Comparison of ENCODE assay signal across 8 cellular contexts in genomic region chr19:48965033-48965805, GRCh38. TPM values are rescaled to one million over a fixed set of nuclear protein-coding genes. Genes with fewer than 3 reads are reported as not detected.
DNase-seq lines count a peak whose midpoint lies in the region; ATAC-seq and TF ChIP-seq lines count a peak whose summit lies in the region.

Gene FTL, plus strand, starts transcription at chr19:48965309. Its CDS starts 199 bp downstream, at chr19:48965508.

- peaks cover 13% of the 10 kb centered on the region for H3K36me3 ChIP-seq in Caco-2 (ENCODE audit: control insufficient read depth, insufficient read depth, low read length)
- peaks cover 43% of the 10 kb centered on the region for H3K36me3 ChIP-seq in HUES6 (ENCODE audit: control insufficient read depth, insufficient read depth, low read length)
- peaks cover 45% of the 10 kb centered on the region for H3K36me3 ChIP-seq in OCI-LY1 (ENCODE audit: insufficient read depth, low read length)
- H3K36me3 ChIP-seq in endodermal cell (ENCODE audit: control insufficient read depth, insufficient read depth, low read length) = peaks cover 47% of the 10 kb centered on the region
- peaks cover 52% of the 10 kb centered on the region for H3K36me3 ChIP-seq in mesodermal cell (ENCODE audit: control insufficient read depth, insufficient read depth, low read length)

- TF ChIP-seq CTCF in Caco-2 (IDR thresholded peaks at IDR 0.05; ENCODE audit: insufficient read depth in 1 of 2, low read depth in 1 of 2, low read length in 1 of 2, severe bottlenecking in 1 of 2, unreplicated experiment in 1 of 2) (no peak), OCI-LY1 (IDR thresholded peaks at IDR 0.05; ENCODE audit: low read length) (no peak), endodermal cell (conservative IDR thresholded peaks at IDR 0.05) (no peak)

- H3K4me2 ChIP-seq in OCI-LY1 (ENCODE audit: low read length) = peak within 1 kb of the TSS; percentile 98

- ATAC-seq in GM21390 (IDR thresholded peaks at IDR 0.05; ENCODE audit: unreplicated experiment) = peak; percentile 50

- H3K9me2 ChIP-seq in OCI-LY1 (ENCODE audit: low read depth, low read length) = no peaks in the 10 kb centered on the region

- no peaks in the 10 kb centered on the region for H3K9me3 Mint-ChIP-seq in Caco-2 (ENCODE audit: unreplicated experiment)
- H3K9me3 Mint-ChIP-seq in endodermal cell = no peaks in the 10 kb centered on the region

- H3K4me3 ChIP-seq in Caco-2 (ENCODE audit: low read depth, low read length) = peak within 1 kb of the TSS; percentile 95
- H3K4me3 ChIP-seq in HUES6 (ENCODE audit: low read depth, low read length) = peak within 1 kb of the TSS; percentile 96
- H3K4me3 ChIP-seq in OCI-LY1 (ENCODE audit: low read depth, low read length, poor library complexity, severe bottlenecking) = peak within 1 kb of the TSS; percentile 67
- H3K4me3 ChIP-seq in endodermal cell (ENCODE audit: low read length) = peak within 1 kb of the TSS; percentile 84
- peak within 1 kb of the TSS; percentile 90 for H3K4me3 ChIP-seq in mesodermal cell (ENCODE audit: extremely low read depth, insufficient read depth, low read length, poor library complexity, severe bottlenecking)

- intact Hi-C loops in Caco-2 (cut with micrococcal nuclease; ENCODE audit: unreplicated experiment) = no loop called here

- H3K4me3 Mint-ChIP-seq in Caco-2 (ENCODE audit: unreplicated experiment) = peak within 1 kb of the TSS; percentile 96
- H3K4me3 Mint-ChIP-seq in endodermal cell = peak within 1 kb of the TSS; percentile 100

- H3K4me1 Mint-ChIP-seq in Caco-2 (ENCODE audit: low read depth, unreplicated experiment) (peaks cover 40% of the 10 kb centered on the region), endodermal cell (peaks cover 18% of the 10 kb centered on the region)

- no TSS peak for BruUV-seq in Caco-2 (replicated peaks; lab: Mats Ljungman, UMichigan)

- peaks cover 96% of the 10 kb centered on the region for H3K36me3 Mint-ChIP-seq in Caco-2 (ENCODE audit: insufficient read depth, unreplicated experiment)
- H3K36me3 Mint-ChIP-seq in endodermal cell (ENCODE audit: low read depth) = peaks cover 52% of the 10 kb centered on the region

- peaks cover 5% of the 10 kb centered on the region; the same call in 1 of the 2 replicates for H3F3A ChIP-seq in OCI-LY1 (ENCODE audit: insufficient read depth, low read length)

- H3K27ac ChIP-seq in HUES6 (ENCODE audit: low read depth, low read length) (peak within 1 kb of the TSS; percentile 95), OCI-LY1 (ENCODE audit: low read depth, low read length, poor library complexity, severe bottlenecking) (peak within 1 kb of the TSS; percentile 87), endodermal cell (ENCODE audit: low read depth, low read length) (peak within 1 kb of the TSS; percentile 91), mesodermal cell (ENCODE audit: low read depth, low read length, severe bottlenecking) (peak within 1 kb of the TSS; percentile 97)

- CTCF ChIA-PET in Caco-2 (lab: Charles Lee) = no interaction called here

- H3K4me1 ChIP-seq in Caco-2 (peaks cover 31% of the 10 kb centered on the region), HUES6 (ENCODE audit: control insufficient read depth, insufficient read depth, low read length) (peaks cover 30% of the 10 kb centered on the region), OCI-LY1 (ENCODE audit: insufficient read depth, low read length, severe bottlenecking) (peaks cover 56% of the 10 kb centered on the region), endodermal cell (ENCODE audit: control insufficient read depth, insufficient read depth, low read length) (peaks cover 14% of the 10 kb centered on the region), mesodermal cell (ENCODE audit: control insufficient read depth, insufficient read depth, low read length, poor library complexity, severe bottlenecking) (peaks cover 25% of the 10 kb centered on the region)

- H3K9me3 ChIP-seq in Caco-2 (0 out of 2 replicates have a peak, but pooled peaks cover 3% of the 10 kb centered on the region), HUES6 (ENCODE audit: control insufficient read depth, insufficient read depth, low read depth, low read length) (no peaks in the 10 kb centered on the region), OCI-LY1 (ENCODE audit: low read length) (no peaks in the 10 kb centered on the region), endodermal cell (ENCODE audit: control insufficient read depth, low read length) (no peaks in the 10 kb centered on the region), mesodermal cell (ENCODE audit: control insufficient read depth, low read length) (no peaks in the 10 kb centered on the region)

- POLR2A ChIA-PET in Caco-2 (lab: Charles Lee) = interaction anchor here (0.6 to 2.2 kb wide), 2 partner anchors 28 to 40 kb away, joined by 4 to 16 read pairs; partner anchors contain the start of genes GYS1 and RUVBL2

- peak within 1 kb of the TSS; percentile 96 for H3K27ac Mint-ChIP-seq in Caco-2 (ENCODE audit: unreplicated experiment)
- peak within 1 kb of the TSS; percentile 98 for H3K27ac Mint-ChIP-seq in endodermal cell

- no peaks in the 10 kb centered on the region for H4K20me1 ChIP-seq in OCI-LY1 (ENCODE audit: insufficient read depth, low read length)

- H2AFZ ChIP-seq in OCI-LY1 (ENCODE audit: low read length) = no peak within 1 kb of the TSS

- peak within 1 kb of the TSS; percentile 98 for H3K9ac ChIP-seq in HUES6 (ENCODE audit: low read length)
- H3K9ac ChIP-seq in OCI-LY1 (ENCODE audit: low read length) = peak within 1 kb of the TSS; percentile 85
- H3K9ac ChIP-seq in endodermal cell (ENCODE audit: extremely low read depth, low read length, poor library complexity, severe bottlenecking) = peak within 1 kb of the TSS; percentile 93

- H3K79me2 ChIP-seq in OCI-LY1 (ENCODE audit: insufficient read depth, low read length) = 0 out of 2 replicates have a peak, but pooled peaks cover 4% of the 10 kb centered on the region

- peak; percentile 99 for DNase-seq in Caco-2
- peak; percentile 78 for DNase-seq in activated CD8-positive, alpha-beta memory T cell treated with anti-CD3 and anti-CD28 coated beads, Interleukin-2, amount 50 U/mL, for 24 hours (ENCODE audit: extremely low read depth)
- DNase-seq in endodermal cell = peak; percentile 98
- peak; percentile 74 for DNase-seq in stimulated activated CD8-positive, alpha-beta memory T cell treated with anti-CD3 and anti-CD28 coated beads, Interleukin-15, amount 100 ng/mL, for 24 hours (ENCODE audit: low read depth)

- H3K27me3 Mint-ChIP-seq in Caco-2 (ENCODE audit: insufficient read depth, unreplicated experiment) (no peaks in the 10 kb centered on the region), endodermal cell (ENCODE audit: insufficient read depth) (peaks cover 2% of the 10 kb centered on the region)

- H3K27me3 ChIP-seq in Caco-2 (replicated peaks; ENCODE audit: control insufficient read depth, insufficient read depth, low read length) (no peaks in the 10 kb centered on the region), HUES6 (ENCODE audit: control insufficient read depth, insufficient read depth, low read length) (no peaks in the 10 kb centered on the region), OCI-LY1 (ENCODE audit: insufficient read depth, low read length) (no peaks in the 10 kb centered on the region), endodermal cell (ENCODE audit: control insufficient read depth, insufficient read depth, low read length, poor library complexity, severe bottlenecking) (no peaks in the 10 kb centered on the region)

- 0% methylated on average over 34 to 50 of the region's 52 CpGs for WGBS in endodermal cell (ENCODE audit: insufficient coverage in 1 of 2, insufficient read length in 1 of 2), 2 experiments
- WGBS in mesodermal cell (ENCODE audit: insufficient coverage in 2 of 2), 2 experiments = 0% methylated on average over 31 to 46 of the region's 52 CpGs

RNA-seq across cellular contexts. Expression of gene FTL, which starts in this region (rescaled TPM):
- total RNA-seq in Caco-2 (2022) (2,542 and 2,963 TPM in 2 replicates), endodermal cell (1,000 to 10,000 TPM; 1,784 to 3,181 TPM)
- 1,418 TPM for polyA plus RNA-seq in endodermal cell (2013, experiment 1 of 2)
- polyA plus RNA-seq in endodermal cell (2013, experiment 2 of 2) = 1,365 TPM
- polyA plus RNA-seq in mesodermal cell (2013, experiment 1 of 2) = 3,050 TPM
- polyA plus RNA-seq in mesodermal cell (2013, experiment 2 of 2) = 2,468 TPM

Comparison
In these comparisons a context has a peak if more than half of its experiments do, and no peak if none do; other contexts are left out.
1. Peak in every context shown above with its lines: DNase-seq, ATAC-seq, H3K4me3 ChIP-seq and H3K27ac ChIP-seq.